In genomic region chr3:33717616-33717865, GRCh38 we compare ENCODE assay signal across 8 cellular contexts. TPM values are rescaled to one million over a fixed set of nuclear protein-coding genes. Genes with fewer than 3 reads are reported as not detected.
A peak's percentile ranks its signal among the peaks of the same experiment; 100 is the strongest.
DNase-seq lines count a peak whose midpoint lies in the region; TF ChIP-seq lines count a peak whose summit lies in the region.

No MANE protein-coding gene starts in this region.

- H3K4me3 ChIP-seq in GM12875 (ENCODE audit: low read depth, low read length) (peak overlapping the region; percentile 97), H7 (ENCODE audit: insufficient read depth, low read depth, low read length) (peak overlapping the region; percentile 69), LNCaP clone FGC (ENCODE audit: low read depth, low read length) (peak overlapping the region; percentile 76), skeletal muscle tissue (ENCODE audit: low read length in 3 of 3) (peak overlapping the region; percentile 84 to 91 (median 90))

- H3K36me3 ChIP-seq in H7 (replicated peaks; ENCODE audit: control insufficient read depth, insufficient read depth, low read length) (no peaks in the 10 kb centered on the region), skeletal muscle tissue (ENCODE audit: control insufficient read depth in 3 of 3, insufficient read depth in 3 of 3, low read length in 3 of 3) (no peaks in the 10 kb centered on the region)

- no peaks in the 10 kb centered on the region for H3K9me3 ChIP-seq in skeletal muscle tissue (ENCODE audit: control insufficient read depth in 3 of 3, low read length in 3 of 3)

- H3K9ac ChIP-seq in skeletal muscle tissue (ENCODE audit: low read depth in 1 of 3, low read length in 3 of 3) = peak overlapping the region; percentile 88 to 91 (median 88)

- TF ChIP-seq CTCF in GM12875 (IDR thresholded peaks at IDR 0.05; ENCODE audit: borderline replicate concordance, insufficient read depth, low read depth, low read length) (no peak), LNCaP clone FGC (IDR thresholded peaks at IDR 0.05; ENCODE audit: control insufficient read depth, extremely low read depth, insufficient read depth) (no peak)

- peak overlapping the region; percentile 90 for H3K27ac ChIP-seq in skeletal muscle tissue (ENCODE audit: low read depth, low read length)

- H3K27me3 ChIP-seq in H7 (ENCODE audit: control insufficient read depth, insufficient read depth, low read length) = no peaks in the 10 kb centered on the region
- no peaks in the 10 kb centered on the region for H3K27me3 ChIP-seq in skeletal muscle tissue (ENCODE audit: control insufficient read depth in 3 of 3, insufficient read depth in 3 of 3, low read length in 3 of 3)

- DNase-seq in H7 (peak; percentile 80), LNCaP clone FGC (ENCODE audit: low read depth) (no peak), hepatic stellate cell (ENCODE audit: low spot score) (peak; percentile 55), cerebellar nuclear complex (lab: John Stamatoyannopoulos, UW) (no peak), NCI-H2107 treated with DMSO at 0.1 percent for 48 hours (lab: John Stamatoyannopoulos, UW; ENCODE audit: unreplicated experiment) (no peak)
- DNase-seq in activated naive CD8-positive, alpha-beta T cell treated with anti-CD3 and anti-CD28 coated beads, Interleukin-2, amount 50 U/mL, for 16 hours (ENCODE audit: low read depth, low spot score) = peak; percentile 8

- peaks cover 0 to 10% (median 6%) of the 10 kb centered on the region in 3 donors for H3K4me1 ChIP-seq in skeletal muscle tissue (ENCODE audit: control insufficient read depth in 3 of 3, insufficient read depth in 3 of 3, low read length in 3 of 3)

RNA-seq across cellular contexts. Expression of gene CLASP2, which starts 0.5 kb away (rescaled TPM):
- total RNA-seq in H7 (2014; rRNA removed; shearing (Covaris generic)) = 41.0 and 41.1 TPM in 2 replicates
- 114 TPM for total RNA-seq in skeletal muscle tissue

Comparison
In these comparisons a context has a peak if more than half of its experiments do, and no peak if none do; other contexts are left out.
1. DNase-seq: peak in H7 (single experiment), activated naive CD8-positive, alpha-beta T cell treated with anti-CD3 and anti-CD28 coated beads, Interleukin-2, amount 50 U/mL, for 16 hours (single experiment) and hepatic stellate cell (single experiment); none in LNCaP clone FGC (single experiment), cerebellar nuclear complex (0 of 2) and NCI-H2107 treated with DMSO at 0.1 percent for 48 hours (single experiment).
2. Peak in every context shown above with its lines, with median percentiles within 50 percentile points of each other: H3K4me3 ChIP-seq.